ENCODE assay signal across 1 cellular context in the genomic region with DNA sequence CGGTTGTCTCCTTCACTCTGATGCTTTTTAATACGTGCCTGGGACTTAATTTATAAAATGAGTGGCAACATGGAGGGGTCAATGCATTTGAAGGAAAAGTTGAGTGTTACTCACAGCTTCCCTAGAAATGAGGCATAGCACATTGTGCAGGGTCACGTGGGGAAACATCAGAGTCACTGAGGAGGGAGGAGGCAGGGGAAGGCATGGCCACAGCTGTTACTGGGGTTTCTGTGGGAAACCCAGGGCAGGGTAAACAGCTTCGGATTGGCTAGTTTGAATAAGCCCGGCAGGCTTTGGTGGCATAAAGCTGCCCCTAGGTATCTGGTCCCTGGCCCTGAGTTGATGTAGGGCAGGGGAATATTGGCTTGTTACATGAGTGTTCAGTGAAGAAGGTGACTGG.
TF ChIP-seq lines count a peak whose summit lies in the region.

No MANE protein-coding gene starts in this region.

TF ChIP-seq in K562, 482 proteins besides CTCF, POLR2A, EP300 and RAD21 (continued from another document):
- TF ChIP-seq, protein P1, sequence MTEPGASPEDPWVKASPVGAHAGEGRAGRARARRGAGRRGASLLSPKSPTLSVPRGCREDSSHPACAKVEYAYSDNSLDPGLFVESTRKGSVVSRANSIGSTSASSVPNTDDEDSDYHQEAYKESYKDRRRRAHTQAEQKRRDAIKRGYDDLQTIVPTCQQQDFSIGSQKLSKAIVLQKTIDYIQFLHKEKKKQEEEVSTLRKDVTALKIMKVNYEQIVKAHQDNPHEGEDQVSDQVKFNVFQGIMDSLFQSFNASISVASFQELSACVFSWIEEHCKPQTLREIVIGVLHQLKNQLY (CRISPR knock-in tag; conservative IDR thresholded peaks at IDR 0.05): no peak
- TF ChIP-seq ESRRA (IDR thresholded peaks at IDR 0.05; ENCODE audit: borderline replicate concordance, low read depth) (no peak), CBFB (CRISPR knock-in tag; IDR thresholded peaks at IDR 0.05) (no peak), POLR2H (tag; IDR thresholded peaks at IDR 0.05; ENCODE audit: low read depth) (no peak), ZNF507 (tag; conservative IDR thresholded peaks at IDR 0.05) (no peak), ZNF175 (CRISPR knock-in tag; IDR thresholded peaks at IDR 0.05; ENCODE audit: low read depth) (no peak), CREM (IDR thresholded peaks at IDR 0.05; ENCODE audit: low read depth) (no peak), ZNF444 (CRISPR knock-in tag; IDR thresholded peaks at IDR 0.05) (no peak), TSHZ1 (CRISPR knock-in tag; IDR thresholded peaks at IDR 0.05) (no peak), FOXP4 (CRISPR knock-in tag; IDR thresholded peaks at IDR 0.05; ENCODE audit: borderline replicate concordance) (no peak), GABPA (tag; conservative IDR thresholded peaks at IDR 0.05; ENCODE audit: low read depth) (peak; percentile 19; the same call in 1 of the 2 replicates), CAMTA2 (CRISPR knock-in tag; conservative IDR thresholded peaks at IDR 0.05) (no peak), ARID3B (CRISPR knock-in tag; IDR thresholded peaks at IDR 0.05; ENCODE audit: borderline replicate concordance) (no peak), ZNF311 (CRISPR knock-in tag; IDR thresholded peaks at IDR 0.05) (no peak), RAD51 (IDR thresholded peaks at IDR 0.05; ENCODE audit: borderline replicate concordance, low read depth) (peak; percentile 56), ZNF785 (CRISPR knock-in tag; IDR thresholded peaks at IDR 0.05) (no peak), STAT5A (IDR thresholded peaks at IDR 0.05; ENCODE audit: borderline replicate concordance, low read length) (no peak)
- TF ChIP-seq, protein P2, sequence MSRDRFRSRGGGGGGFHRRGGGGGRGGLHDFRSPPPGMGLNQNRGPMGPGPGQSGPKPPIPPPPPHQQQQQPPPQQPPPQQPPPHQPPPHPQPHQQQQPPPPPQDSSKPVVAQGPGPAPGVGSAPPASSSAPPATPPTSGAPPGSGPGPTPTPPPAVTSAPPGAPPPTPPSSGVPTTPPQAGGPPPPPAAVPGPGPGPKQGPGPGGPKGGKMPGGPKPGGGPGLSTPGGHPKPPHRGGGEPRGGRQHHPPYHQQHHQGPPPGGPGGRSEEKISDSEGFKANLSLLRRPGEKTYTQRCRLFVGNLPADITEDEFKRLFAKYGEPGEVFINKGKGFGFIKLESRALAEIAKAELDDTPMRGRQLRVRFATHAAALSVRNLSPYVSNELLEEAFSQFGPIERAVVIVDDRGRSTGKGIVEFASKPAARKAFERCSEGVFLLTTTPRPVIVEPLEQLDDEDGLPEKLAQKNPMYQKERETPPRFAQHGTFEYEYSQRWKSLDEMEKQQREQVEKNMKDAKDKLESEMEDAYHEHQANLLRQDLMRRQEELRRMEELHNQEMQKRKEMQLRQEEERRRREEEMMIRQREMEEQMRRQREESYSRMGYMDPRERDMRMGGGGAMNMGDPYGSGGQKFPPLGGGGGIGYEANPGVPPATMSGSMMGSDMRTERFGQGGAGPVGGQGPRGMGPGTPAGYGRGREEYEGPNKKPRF (IDR thresholded peaks at IDR 0.05; ENCODE audit: low read depth, low read length): no peak
- TF ChIP-seq, protein P3, sequence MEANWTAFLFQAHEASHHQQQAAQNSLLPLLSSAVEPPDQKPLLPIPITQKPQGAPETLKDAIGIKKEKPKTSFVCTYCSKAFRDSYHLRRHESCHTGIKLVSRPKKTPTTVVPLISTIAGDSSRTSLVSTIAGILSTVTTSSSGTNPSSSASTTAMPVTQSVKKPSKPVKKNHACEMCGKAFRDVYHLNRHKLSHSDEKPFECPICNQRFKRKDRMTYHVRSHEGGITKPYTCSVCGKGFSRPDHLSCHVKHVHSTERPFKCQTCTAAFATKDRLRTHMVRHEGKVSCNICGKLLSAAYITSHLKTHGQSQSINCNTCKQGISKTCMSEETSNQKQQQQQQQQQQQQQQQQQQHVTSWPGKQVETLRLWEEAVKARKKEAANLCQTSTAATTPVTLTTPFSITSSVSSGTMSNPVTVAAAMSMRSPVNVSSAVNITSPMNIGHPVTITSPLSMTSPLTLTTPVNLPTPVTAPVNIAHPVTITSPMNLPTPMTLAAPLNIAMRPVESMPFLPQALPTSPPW (CRISPR knock-in tag; IDR thresholded peaks at IDR 0.05): peak; percentile 22; the same call in 1 of the 2 replicates
TF ChIP-seq in K562: peak in this region for 7.
